In genomic region chr6:158040051-158040803, GRCh38 we compare ENCODE assay signal across 8 cellular contexts. TPM values are rescaled to one million over a fixed set of nuclear protein-coding genes. Genes with fewer than 3 reads are reported as not detected.
DNase-seq lines count a peak whose midpoint lies in the region; ATAC-seq and TF ChIP-seq lines count a peak whose summit lies in the region.

No MANE protein-coding gene starts in this region.

- peaks cover 13% of the 10 kb centered on the region for H3K4me1 Mint-ChIP-seq in WTC11

- peak overlapping the region; percentile 55 for H3K27ac Mint-ChIP-seq in WTC11

- TF ChIP-seq CTCF in GM13976 (IDR thresholded peaks at IDR 0.05; ENCODE audit: borderline replicate concordance, control extremely low read depth, extremely low read depth, insufficient read depth, missing control alignments) = no peak
- no peak for TF ChIP-seq CTCF in WTC11 (IDR thresholded peaks at IDR 0.05)
- no peak for TF ChIP-seq CTCF in fibroblast of mammary gland (conservative IDR thresholded peaks at IDR 0.05; ENCODE audit: control insufficient read depth, insufficient read depth, low read depth, low read length)

- peak; percentile 75 for DNase-seq in GM13976 (ENCODE audit: low spot score)
- DNase-seq in HS-5 (ENCODE audit: low read depth) = peak; percentile 95
- DNase-seq in WTC11 (ENCODE audit: low spot score) = no peak
- DNase-seq in fibroblast of mammary gland (ENCODE audit: low read depth) = peak; percentile 99
- peak; percentile 79 for DNase-seq in posterior vena cava (ENCODE audit: low spot score)
- no peak for DNase-seq in DMS153 treated with DMSO at 0.1 percent for 48 hours (lab: John Stamatoyannopoulos, UW; ENCODE audit: unreplicated experiment)
- DNase-seq in NCI-H774 (lab: John Stamatoyannopoulos, UW) = no peak
- no peak for DNase-seq in NCI-H2171 (lab: John Stamatoyannopoulos, UW)

- CTCF ChIA-PET in WTC11 (lab: Charles Lee) = interaction anchor here (1.2 to 2.9 kb wide), 2 partner anchors 14 kb away, joined by 4 to 13 read pairs; no protein-coding TSS in a partner anchor

- peaks cover 6% of the 10 kb centered on the region for H3K9me3 Mint-ChIP-seq in WTC11

- no peaks in the 10 kb centered on the region; the same call in 1 of the 2 replicates for H3K27me3 Mint-ChIP-seq in WTC11 (ENCODE audit: low read depth)

- no peak for ATAC-seq in WTC11

- H3K36me3 Mint-ChIP-seq in WTC11 = peaks cover 9% of the 10 kb centered on the region

- no peak overlapping the region for H3K4me3 ChIP-seq in fibroblast of mammary gland (ENCODE audit: control insufficient read depth, low read depth, low read length)

- POLR2A ChIA-PET in WTC11 (lab: Charles Lee) = no interaction called here

- intact Hi-C loops in posterior vena cava (cut with DNase I) = no loop called here

- no peak overlapping the region for H3K4me3 Mint-ChIP-seq in WTC11

- in situ Hi-C loops in GM13976 (cut with MboI; ENCODE audit: low sequenced_read_pairs, unreplicated experiment) = no loop called here

TF ChIP-seq in WTC11, 78 proteins besides CTCF, POLR2A, EP300 and RAD21:
- 0 out of 2 replicates have a peak, but pooled peaks have one; percentile 13 for TF ChIP-seq GABPB1 (CRISPR knock-in tag; IDR thresholded peaks at IDR 0.05)
- no peak for TF ChIP-seq FOXK1 (CRISPR knock-in tag; IDR thresholded peaks at IDR 0.05)

RNA-seq across cellular contexts. Expression of gene SYNJ2, which starts 58.6 kb away (rescaled TPM):
- 11.8 to 15.3 TPM (median 12.4 TPM) in 3 replicates for total RNA-seq in WTC11 (2021)
- total RNA-seq in posterior vena cava = 10 to 100 TPM; 19.6 to 30.4 TPM

Comparison
In these comparisons a context has a peak if more than half of its experiments do, and no peak if none do; other contexts are left out.
1. DNase-seq: peak in GM13976 (single experiment), HS-5 (single experiment), fibroblast of mammary gland (single experiment) and posterior vena cava (single experiment); none in WTC11 (single experiment), DMS153 treated with DMSO at 0.1 percent for 48 hours (single experiment), NCI-H774 (single experiment) and NCI-H2171 (single experiment).